In genomic region chr1:206183788-206184187, GRCh38 we compare ENCODE assay signal across 8 cellular contexts. TPM values are rescaled to one million over a fixed set of nuclear protein-coding genes. Genes with fewer than 3 reads are reported as not detected.
A peak's percentile ranks its signal among the peaks of the same experiment; 100 is the strongest.
DNase-seq lines count a peak whose midpoint lies in the region; TF ChIP-seq lines count a peak whose summit lies in the region.
"Not testable (repeated sequence)": the region's sequence is repeated elsewhere in the genome, so short reads cannot be mapped to it uniquely, and the experiment has no call there.
"Had no signal": no experiment of that assay in that cellular context is flagged by ENCODE, and none has a peak within 500 bp of the region (broad histone marks: within the 10 kb centered on the region; RNA-seq: fewer than 3 reads in every experiment).

No MANE protein-coding gene starts in this region.

- H3K4me2 ChIP-seq in mesenchymal stem cell (ENCODE audit: low read length, poor library complexity, severe bottlenecking): not testable (repeated sequence)

- intact Hi-C loops in MCF 10A (cut with micrococcal nuclease): not testable (repeated sequence)

- not testable (repeated sequence) for H3K18ac ChIP-seq in mesenchymal stem cell (ENCODE audit: low read depth in 1 of 2, low read length in 2 of 2)

- not testable (repeated sequence) for H2AFZ ChIP-seq in mesenchymal stem cell (ENCODE audit: low read depth, low read length)

- H3K36me3 Mint-ChIP-seq in MCF 10A (ENCODE audit: insufficient read depth, unreplicated experiment): not testable (repeated sequence)

- not testable (repeated sequence) for H3K27ac ChIP-seq in epithelial cell of prostate; mesenchymal stem cell (ENCODE audit: low read length, poor library complexity, severe bottlenecking)

- no CpG with 5 or more reads among the region's 2 CpGs for WGBS in mesenchymal stem cell

- not testable (repeated sequence) for H2AK5ac ChIP-seq in mesenchymal stem cell (ENCODE audit: low read length, severe bottlenecking)

- not testable (repeated sequence) for H3K27me3 Mint-ChIP-seq in MCF 10A (ENCODE audit: insufficient read depth, unreplicated experiment)

- H4K8ac ChIP-seq in mesenchymal stem cell (ENCODE audit: low read length): not testable (repeated sequence)

- H3K9ac ChIP-seq in mesenchymal stem cell (ENCODE audit: low read length): not testable (repeated sequence)

- DNase-seq in EH (ENCODE audit: low read depth) (peak; percentile 6), MV-4-11 (lab: John Stamatoyannopoulos, UW) (peak; percentile 44), SIG-M5 treated with dmso at 0.1 percent for 504 hours (lab: John Stamatoyannopoulos, UW; ENCODE audit: unreplicated experiment) (peak; percentile 43), MCF 10A (ENCODE audit: unreplicated experiment) (peak; percentile 32), epithelial cell of prostate (ENCODE audit: low read depth, low spot score) (peak; percentile 5), fibroblast of peridontal ligament (ENCODE audit: extremely low read depth) (peak; percentile 35), mesenchymal stem cell (peak; percentile 31)

- not testable (repeated sequence) for H4K91ac ChIP-seq in mesenchymal stem cell (ENCODE audit: low read length)

- H3K4ac ChIP-seq in mesenchymal stem cell (ENCODE audit: low read depth in 1 of 2, low read length in 2 of 2): not testable (repeated sequence)

- not testable (repeated sequence) for H3K4me3 Mint-ChIP-seq in MCF 10A (ENCODE audit: unreplicated experiment)

- H3K4me3 ChIP-seq in mesenchymal stem cell (ENCODE audit: insufficient read depth in 1 of 2, low read depth in 1 of 2, low read length in 2 of 2): not testable (repeated sequence)

- CTCF ChIA-PET in MCF 10A (lab: Yijun Ruan, JAX): not testable (repeated sequence)

- not testable (repeated sequence) for H3K27ac Mint-ChIP-seq in MCF 10A (ENCODE audit: low read depth, unreplicated experiment)

- not testable (repeated sequence) for H3K36me3 ChIP-seq in mesenchymal stem cell (ENCODE audit: control insufficient read depth in 1 of 2, insufficient read depth in 2 of 2, low read depth in 1 of 2, low read length in 2 of 2)

- not testable (repeated sequence) for TF ChIP-seq CTCF in MCF 10A (IDR thresholded peaks at IDR 0.05; ENCODE audit: unreplicated experiment)

- POLR2A ChIA-PET in MCF 10A (lab: Yijun Ruan, JAX): not testable (repeated sequence)

- not testable (repeated sequence) for H3K23ac ChIP-seq in mesenchymal stem cell (ENCODE audit: low read length in 2 of 2)

- not testable (repeated sequence) for H3K14ac ChIP-seq in mesenchymal stem cell (ENCODE audit: low read length in 2 of 2)

- not testable (repeated sequence) for H3K4me1 Mint-ChIP-seq in MCF 10A (ENCODE audit: insufficient read depth, unreplicated experiment)

- not testable (repeated sequence) for H3K27me3 ChIP-seq in mesenchymal stem cell (ENCODE audit: control insufficient read depth in 1 of 2, insufficient read depth in 1 of 2, low read length in 2 of 2)

- H3K9me3 Mint-ChIP-seq in MCF 10A (ENCODE audit: unreplicated experiment): not testable (repeated sequence)

- not testable (repeated sequence) for H3K4me1 ChIP-seq in mesenchymal stem cell (ENCODE audit: control insufficient read depth, insufficient read depth, low read depth, low read length)

- H3K79me1 ChIP-seq in mesenchymal stem cell (replicated peaks; ENCODE audit: low read length, poor library complexity, severe bottlenecking): not testable (repeated sequence)

- H2BK15ac ChIP-seq in mesenchymal stem cell (ENCODE audit: low read depth, poor library complexity, severe bottlenecking): not testable (repeated sequence)

- H3K9me3 ChIP-seq in mesenchymal stem cell (ENCODE audit: control insufficient read depth, low read length): not testable (repeated sequence)

- not testable (repeated sequence) for H2BK12ac ChIP-seq in mesenchymal stem cell (ENCODE audit: low read length in 2 of 2)

- not testable (repeated sequence) for H2BK120ac ChIP-seq in mesenchymal stem cell (ENCODE audit: low read depth, low read length)

- BruUV-seq in MCF 10A (replicated peaks; lab: Mats Ljungman, UMichigan): not testable (repeated sequence)

- H2BK5ac ChIP-seq in mesenchymal stem cell (ENCODE audit: low read depth, low read length, poor library complexity, severe bottlenecking): not testable (repeated sequence)

RNA-seq across cellular contexts. Expression of gene FAM72A, which starts 18.9 kb away (rescaled TPM):
- total RNA-seq in MCF 10A (2022): 19.4 and 21.8 TPM in 2 replicates
- 1.9 TPM for polyA plus RNA-seq in mesenchymal stem cell (2013, experiment 1 of 2)
- polyA plus RNA-seq in mesenchymal stem cell (2013, experiment 2 of 2): 1.9 TPM
- total RNA-seq: CD8-positive, alpha-beta T cell had no signal

RNA-seq across cellular contexts. Expression of gene SRGAP2, which starts 19.6 kb away (rescaled TPM):
- 72.1 and 78.0 TPM in 2 replicates for total RNA-seq in MCF 10A (2022)
- polyA plus RNA-seq in mesenchymal stem cell (2013, experiment 1 of 2): 21.8 TPM
- polyA plus RNA-seq in mesenchymal stem cell (2013, experiment 2 of 2): 21.8 TPM
